In genomic region chr1:155064813-155065436, GRCh38 we compare ENCODE assay signal across 9 cellular contexts. TPM values are rescaled to one million over a fixed set of nuclear protein-coding genes. Genes with fewer than 3 reads are reported as not detected.
DNase-seq lines count a peak whose midpoint lies in the region; ATAC-seq and TF ChIP-seq lines count a peak whose summit lies in the region.
"Had no signal": no experiment of that assay in that cellular context is flagged by ENCODE, and none has a peak within 500 bp of the region (broad histone marks: within the 10 kb centered on the region; RNA-seq: fewer than 3 reads in every experiment).

No MANE protein-coding gene starts in this region.

- H3K9me3 ChIP-seq in sigmoid colon, result no peaks in the 10 kb centered on the region

- peaks cover 3 to 35% (median 31%) of the 10 kb centered on the region in 4 donors for H3K4me1 ChIP-seq in sigmoid colon

- H3K27ac Mint-ChIP-seq in stimulated activated naive CD8-positive, alpha-beta T cell treated with anti-CD3 and anti-CD28 coated beads, Interleukin-15, Interleukin-2, amounts not matched to agents 100 ng/mL and 50 ng/mL, for 24 hours, result no peak overlapping the region
- no peak overlapping the region for H3K27ac Mint-ChIP-seq in activated CD4-positive, alpha-beta memory T cell treated with anti-CD3 and anti-CD28 coated beads for 36 hours
- H3K27ac Mint-ChIP-seq in immature natural killer cell, result peak overlapping the region in 4 of 6 donors; percentile 60 to 87 (median 78)

- no peak for TF ChIP-seq CTCF in sigmoid colon (IDR thresholded peaks at IDR 0.05)

- WGBS in sigmoid colon, 2 donors, result 49 to 73% methylated on average over 5 of the region's 5 CpGs

- peaks cover 0 to 7% (median 0%) of the 10 kb centered on the region in 3 donors for H3K27me3 ChIP-seq in sigmoid colon

- no peak for TF ChIP-seq EP300 in sigmoid colon (IDR thresholded peaks at IDR 0.05)

- ATAC-seq in stimulated activated naive CD8-positive, alpha-beta T cell treated with anti-CD3 and anti-CD28 coated beads, Interleukin-15, Interleukin-2, amounts not matched to agents 100 U/mL and 50 U/mL, for 24 hours, result no peak
- ATAC-seq in HG03520 (IDR thresholded peaks at IDR 0.05; ENCODE audit: unreplicated experiment), result no peak

- no peak for TF ChIP-seq POLR2A in sigmoid colon (IDR thresholded peaks at IDR 0.05)

- CTCF ChIA-PET in activated CD4-positive, alpha-beta memory T cell treated with anti-CD3 and anti-CD28 coated beads for 36 hours (lab: Charles Lee), result interaction anchor here (0.7 to 15.8 kb wide), 6 partner anchors 12 to 103 kb away, joined by 3 to 245 read pairs (median 8); partner anchors contain the start of gene ADAM15

- intact Hi-C loops in activated CD4-positive, alpha-beta memory T cell treated with anti-CD3 and anti-CD28 coated beads for 36 hours (cut with micrococcal nuclease), result loop anchor here (5.0 kb wide), 3 partner anchors 83 to 398 kb away; partner anchors contain the start of genes FLAD1 and PMVK
- intact Hi-C loops in sigmoid colon (cut with DNase I), result loop anchor here (5.0 kb wide), 1 partner anchor 93 kb away; the partner anchor contains the start of genes CKS1B and SHC1

- no peaks in the 10 kb centered on the region for H3K9me3 Mint-ChIP-seq in stimulated activated naive CD8-positive, alpha-beta T cell treated with anti-CD3 and anti-CD28 coated beads, Interleukin-15, Interleukin-2, amounts not matched to agents 100 ng/mL and 50 ng/mL, for 24 hours
- no peaks in the 10 kb centered on the region for H3K9me3 Mint-ChIP-seq in activated CD4-positive, alpha-beta memory T cell treated with anti-CD3 and anti-CD28 coated beads for 36 hours
- peaks cover 0 to 1% (median 0%) of the 10 kb centered on the region in 6 donors for H3K9me3 Mint-ChIP-seq in immature natural killer cell

- POLR2A ChIA-PET in activated CD4-positive, alpha-beta memory T cell treated with anti-CD3 and anti-CD28 coated beads for 36 hours (lab: Charles Lee), result no interaction called here

- H3K4me3 ChIP-seq in sigmoid colon, result no peak overlapping the region

- H3K4me1 Mint-ChIP-seq in stimulated activated naive CD8-positive, alpha-beta T cell treated with anti-CD3 and anti-CD28 coated beads, Interleukin-15, Interleukin-2, amounts not matched to agents 100 ng/mL and 50 ng/mL, for 24 hours (ENCODE audit: low read depth), result peaks cover 30% of the 10 kb centered on the region
- peaks cover 29% of the 10 kb centered on the region for H3K4me1 Mint-ChIP-seq in activated CD4-positive, alpha-beta memory T cell treated with anti-CD3 and anti-CD28 coated beads for 36 hours (ENCODE audit: low read depth)
- peaks cover 33 to 42% of the 10 kb centered on the region in 2 donors for H3K4me1 Mint-ChIP-seq in immature natural killer cell

- peak overlapping the region; percentile 79 for H3K4me3 Mint-ChIP-seq in stimulated activated naive CD8-positive, alpha-beta T cell treated with anti-CD3 and anti-CD28 coated beads, Interleukin-15, Interleukin-2, amounts not matched to agents 100 ng/mL and 50 ng/mL, for 24 hours
- H3K4me3 Mint-ChIP-seq in activated CD4-positive, alpha-beta memory T cell treated with anti-CD3 and anti-CD28 coated beads for 36 hours, result peak overlapping the region; percentile 80
- H3K4me3 Mint-ChIP-seq in immature natural killer cell, result peak overlapping the region; percentile 85 to 97 (median 91)

- peaks cover 0 to 5% (median 0%) of the 10 kb centered on the region in 4 donors for H3K36me3 ChIP-seq in sigmoid colon

- no peak overlapping the region for H3K27ac ChIP-seq in sigmoid colon

- no peak for DNase-seq in stimulated activated naive CD8-positive, alpha-beta T cell treated with anti-CD3 and anti-CD28 coated beads, Interleukin-15, Interleukin-2, amounts not matched to agents 100 U/mL and 50 U/mL, for 24 hours
- no peak for DNase-seq in activated CD4-positive, alpha-beta memory T cell treated with anti-CD3 and anti-CD28 coated beads for 36 hours
- DNase-seq in immature natural killer cell, result no peak
- no peak for DNase-seq in mesenteric fat pad (ENCODE audit: low spot score)
- no peak for DNase-seq in cortex of kidney (lab: John Stamatoyannopoulos, UW)
- DNase-seq in sigmoid colon, result no peak
- DNase-seq: SIG-M5 had no signal

- H3K27me3 Mint-ChIP-seq in stimulated activated naive CD8-positive, alpha-beta T cell treated with anti-CD3 and anti-CD28 coated beads, Interleukin-15, Interleukin-2, amounts not matched to agents 100 ng/mL and 50 ng/mL, for 24 hours, result no peaks in the 10 kb centered on the region
- no peaks in the 10 kb centered on the region for H3K27me3 Mint-ChIP-seq in activated CD4-positive, alpha-beta memory T cell treated with anti-CD3 and anti-CD28 coated beads for 36 hours
- peaks cover 2 to 11% (median 4%) of the 10 kb centered on the region in 3 donors for H3K27me3 Mint-ChIP-seq in immature natural killer cell (ENCODE audit: low read depth in 3 of 3)

- peaks cover 5% of the 10 kb centered on the region for H3K36me3 Mint-ChIP-seq in stimulated activated naive CD8-positive, alpha-beta T cell treated with anti-CD3 and anti-CD28 coated beads, Interleukin-15, Interleukin-2, amounts not matched to agents 100 ng/mL and 50 ng/mL, for 24 hours (ENCODE audit: low read depth)
- H3K36me3 Mint-ChIP-seq in activated CD4-positive, alpha-beta memory T cell treated with anti-CD3 and anti-CD28 coated beads for 36 hours, result peaks cover 10% of the 10 kb centered on the region
- H3K36me3 Mint-ChIP-seq in immature natural killer cell, result peaks cover 0 to 5% (median 3%) of the 10 kb centered on the region in 3 donors

RNA-seq across cellular contexts. Expression of gene EFNA4, which starts 1.4 kb away (rescaled TPM):
- total RNA-seq in activated CD4-positive, alpha-beta memory T cell treated with anti-CD3 and anti-CD28 coated beads for 36 hours, result 1 to 10 TPM; 5.0 to 6.1 TPM
- polyA plus RNA-seq in immature natural killer cell, result 1 to 10 TPM; 1.1 to 3.0 (median 2.6) TPM
- total RNA-seq in mesenteric fat pad, result 3.1 TPM
- total RNA-seq in sigmoid colon, result 1 to 10 TPM; 1.6 to 5.0 (median 3.1) TPM
- polyA plus RNA-seq in sigmoid colon, result 10 to 100 TPM; 10.2 to 22.2 (median 12.0) TPM

RNA-seq across cellular contexts. Expression of gene EFNA3, which starts 13.7 kb away (rescaled TPM):
- 1 to 10 TPM; 2.4 to 2.6 TPM for total RNA-seq in activated CD4-positive, alpha-beta memory T cell treated with anti-CD3 and anti-CD28 coated beads for 36 hours
- polyA plus RNA-seq in immature natural killer cell (1 to 10 TPM in 1 of 3 donors, under 1 TPM in 2; 0.70 to 2.3 (median 0.94) TPM), sigmoid colon (1 to 10 TPM; 8.4 to 9.0 (median 8.5) TPM)
- total RNA-seq in mesenteric fat pad (0.58 TPM), sigmoid colon (1 to 10 TPM in 3 of 4 donors, under 1 TPM in 1; 0.27 to 3.0 (median 1.9) TPM)

RNA-seq across cellular contexts. Expression of gene ADAM15, which starts 13.8 kb away (rescaled TPM):
- total RNA-seq in activated CD4-positive, alpha-beta memory T cell treated with anti-CD3 and anti-CD28 coated beads for 36 hours, result 10 to 100 TPM; 54.3 to 60.5 TPM
- 10 to 100 TPM; 10.4 to 27.1 (median 24.3) TPM for polyA plus RNA-seq in immature natural killer cell
- 176 TPM for total RNA-seq in mesenteric fat pad
- total RNA-seq in sigmoid colon, result 10 to 100 TPM; 42.6 to 66.7 (median 53.1) TPM
- polyA plus RNA-seq in sigmoid colon, result 100 to 1,000 TPM in 1 of 3 donors, 10 to 100 TPM in 2; 37.8 to 186 (median 55.9) TPM

RNA-seq across cellular contexts. Expression of gene DCST1, which starts 31.3 kb away (rescaled TPM):
- total RNA-seq in activated CD4-positive, alpha-beta memory T cell treated with anti-CD3 and anti-CD28 coated beads for 36 hours, result under 1 TPM in 1 of 2 experiments, not detected in 1; 0.14 TPM
- polyA plus RNA-seq in immature natural killer cell (not detected), sigmoid colon (under 1 TPM in 1 of 3 donors, not detected in 2; 0.09 TPM)
- total RNA-seq in mesenteric fat pad (not detected), sigmoid colon (under 1 TPM in 1 of 4 donors, not detected in 3; 0.16 TPM)

RNA-seq across cellular contexts. Expression of gene DCST2, which starts 31.3 kb away (rescaled TPM):
- 1 to 10 TPM; 1.1 to 1.3 TPM for total RNA-seq in activated CD4-positive, alpha-beta memory T cell treated with anti-CD3 and anti-CD28 coated beads for 36 hours
- not detected for polyA plus RNA-seq in immature natural killer cell
- 0.87 TPM for total RNA-seq in mesenteric fat pad
- total RNA-seq in sigmoid colon, result under 1 TPM in 3 of 4 donors, not detected in 1; 0.27 to 0.49 (median 0.36) TPM
- 1 to 10 TPM in 1 of 3 donors, not detected in 2; 2.0 TPM for polyA plus RNA-seq in sigmoid colon

Comparison
In these comparisons a context has a peak if more than half of its experiments do, and no peak if none do; other contexts are left out.
1. H3K27ac Mint-ChIP-seq: peak in immature natural killer cell (4 of 6); none in stimulated activated naive CD8-positive, alpha-beta T cell treated with anti-CD3 and anti-CD28 coated beads, Interleukin-15, Interleukin-2, amounts not matched to agents 100 ng/mL and 50 ng/mL, for 24 hours (single experiment) and activated CD4-positive, alpha-beta memory T cell treated with anti-CD3 and anti-CD28 coated beads for 36 hours (single experiment).
2. Peak in every context shown above with its lines, with median percentiles within 50 percentile points of each other: H3K4me3 Mint-ChIP-seq.